14 cellular contexts compared by ENCODE assay signal in the genomic region with DNA sequence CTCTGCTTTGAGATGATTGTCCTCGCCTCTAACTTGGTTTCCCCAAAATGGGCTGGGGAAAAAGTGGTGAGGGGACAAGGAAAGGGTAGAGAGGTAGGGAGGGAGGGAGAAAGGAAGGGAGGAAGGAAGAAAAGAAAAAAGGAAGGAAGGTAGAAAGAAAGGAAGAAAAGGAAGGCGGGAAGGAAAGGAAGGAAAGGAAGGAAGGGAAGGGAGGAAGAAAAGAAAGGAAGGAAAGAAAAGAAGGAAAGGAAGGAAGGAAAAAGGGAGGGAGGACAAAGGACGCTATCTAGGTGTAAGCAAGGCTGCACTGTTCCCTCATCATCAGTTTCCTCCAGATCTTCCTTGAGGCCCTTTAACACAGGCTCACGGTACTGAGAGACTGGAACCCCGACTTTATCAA. TPM values are rescaled to one million over a fixed set of nuclear protein-coding genes. Genes with fewer than 3 reads are reported as not detected.
DNase-seq lines count a peak whose midpoint lies in the region; ATAC-seq, FAIRE-seq and TF ChIP-seq lines count a peak whose summit lies in the region.
"Had no signal": no experiment of that assay in that cellular context is flagged by ENCODE, and none has a peak within 500 bp of the region (broad histone marks: within the 10 kb centered on the region; RNA-seq: fewer than 3 reads in every experiment).

No MANE protein-coding gene starts in this region.

- ATAC-seq in HepG2 (no peak), right lobe of liver (no peak), memory B cell (ENCODE audit: low read depth) (no peak), left lobe of liver (no peak), GM18858 (IDR thresholded peaks at IDR 0.05; ENCODE audit: unreplicated experiment) (no peak)
- ATAC-seq in activated T-helper 17 cell treated with anti-CD3 and anti-CD28 coated beads, Interleukin-2, amount 50 U/mL, for 72 hours (replicated peaks), result no peak
- ATAC-seq: esophagus mucosa had no signal

- in situ Hi-C loops in HepG2 (cut with HindIII; ENCODE audit: extremely low pct_ligation_motif_present, low pct_unique_long_range_greater_than_20kb), result no loop called here

- TF ChIP-seq EP300 in HepG2 (IDR thresholded peaks at IDR 0.05; ENCODE audit: low read depth in 2 of 2, low read length in 2 of 2), result no peak
- TF ChIP-seq EP300 in HepG2 (CRISPR knock-in tag; IDR thresholded peaks at IDR 0.05; ENCODE audit: borderline replicate concordance), result no peak

- H3K4me1 ChIP-seq in HepG2 (ENCODE audit: insufficient read depth, low read length) (peaks cover 64% of the 10 kb centered on the region), right lobe of liver (peaks cover 0 to 9% (median 0%) of the 10 kb centered on the region in 4 donors)

- peaks cover 29% of the 10 kb centered on the region for H3K4me1 Mint-ChIP-seq in activated T-helper 17 cell treated with anti-CD3 and anti-CD28 coated beads, Interleukin-2, amount 50 U/mL, for 72 hours
- H3K4me1 Mint-ChIP-seq in memory B cell, result peaks cover 47% of the 10 kb centered on the region
- peaks cover 19% of the 10 kb centered on the region for H3K4me1 Mint-ChIP-seq in type B pancreatic cell (ENCODE audit: unreplicated experiment)

- peak overlapping the region; percentile 91 for H3K4me2 ChIP-seq in HepG2 (ENCODE audit: low read depth, low read length)

- TF ChIP-seq CTCF in HepG2 (CRISPR knock-in tag; IDR thresholded peaks at IDR 0.05), result no peak
- no peak for TF ChIP-seq CTCF in right lobe of liver (IDR thresholded peaks at IDR 0.05)
- TF ChIP-seq CTCF in type B pancreatic cell (conservative IDR thresholded peaks at IDR 0.05), result no peak

- 92% methylated on average over 5 of the region's 5 CpGs for WGBS in HepG2 (ENCODE audit: low lambda C conversion rate)
- WGBS in right lobe of liver (ENCODE audit: insufficient coverage, low coverage, low lambda C conversion rate, missing lambda C conversion rate), result 63% methylated on average over 5 of the region's 5 CpGs

- H3K27me3 ChIP-seq in HepG2 (ENCODE audit: control insufficient read depth in 1 of 2, insufficient read depth in 2 of 2, low read length in 2 of 2), result no peaks in the 10 kb centered on the region
- no peaks in the 10 kb centered on the region for H3K27me3 ChIP-seq in right lobe of liver
- H3K27me3 ChIP-seq: uterus had no signal

- no peak overlapping the region for H3K27ac ChIP-seq in HepG2 (ENCODE audit: extremely low read length, insufficient read depth, low read length)
- H3K27ac ChIP-seq in right lobe of liver, result no peak overlapping the region

- no peaks in the 10 kb centered on the region for H3K9me3 Mint-ChIP-seq in activated T-helper 17 cell treated with anti-CD3 and anti-CD28 coated beads, Interleukin-2, amount 50 U/mL, for 72 hours
- H3K9me3 Mint-ChIP-seq in memory B cell, result no peaks in the 10 kb centered on the region
- peaks cover 4% of the 10 kb centered on the region for H3K9me3 Mint-ChIP-seq in type B pancreatic cell

- no peak overlapping the region for H2AFZ ChIP-seq in HepG2 (ENCODE audit: low read length)

- CTCF ChIA-PET in HepG2 (lab: Yijun Ruan, JAX; ENCODE audit: low intra/inter-chr PET ratio, low total read pairs), result no interaction called here

- no peaks in the 10 kb centered on the region for H3K27me3 Mint-ChIP-seq in activated T-helper 17 cell treated with anti-CD3 and anti-CD28 coated beads, Interleukin-2, amount 50 U/mL, for 72 hours
- H3K27me3 Mint-ChIP-seq in memory B cell (no peaks in the 10 kb centered on the region), type B pancreatic cell (no peaks in the 10 kb centered on the region)

- TF ChIP-seq RAD21 in HepG2 (CRISPR knock-in tag; IDR thresholded peaks at IDR 0.05), result no peak

- H3K9me3 ChIP-seq in HepG2 (ENCODE audit: low read length) (no peaks in the 10 kb centered on the region), right lobe of liver (no peaks in the 10 kb centered on the region)
- H3K9me3 ChIP-seq: uterus had no signal

- H3K27ac Mint-ChIP-seq in activated T-helper 17 cell treated with anti-CD3 and anti-CD28 coated beads, Interleukin-2, amount 50 U/mL, for 72 hours, result no peak overlapping the region
- H3K27ac Mint-ChIP-seq in memory B cell, result peak overlapping the region; percentile 93
- no peak overlapping the region for H3K27ac Mint-ChIP-seq in type B pancreatic cell

- TF ChIP-seq POLR2A in HepG2 (IDR thresholded peaks at IDR 0.05; ENCODE audit: insufficient read depth in 1 of 2, low read depth in 2 of 2, low read length in 2 of 2) (no peak), right lobe of liver (IDR thresholded peaks at IDR 0.05) (no peak)

- 0 out of 2 replicates have a peak, but pooled peaks cover 2% of the 10 kb centered on the region for H4K20me1 ChIP-seq in HepG2 (ENCODE audit: insufficient read depth, low read length)

- POLR2A ChIA-PET in HepG2 (lab: Yijun Ruan, JAX), result no interaction called here

- no peak for DNase-seq in HepG2 (ENCODE audit: low spot score)
- DNase-seq in right lobe of liver, result no peak
- DNase-seq in memory B cell (ENCODE audit: low spot score in 2 of 2), result no peak
- DNase-seq in type B pancreatic cell (ENCODE audit: extremely low spot score, unreplicated experiment), result no peak
- no peak for DNase-seq in left lobe of liver (ENCODE audit: low spot score)
- DNase-seq in ecto neural progenitor cell (ENCODE audit: low spot score), result no peak
- DNase-seq: activated CD8-positive, alpha-beta memory T cell treated with anti-CD3 and anti-CD28 coated beads for 24 hours; KG1; NCI-H146; T1000; uterus had no signal

- peak overlapping the region; percentile 79 for H3K4me3 Mint-ChIP-seq in activated T-helper 17 cell treated with anti-CD3 and anti-CD28 coated beads, Interleukin-2, amount 50 U/mL, for 72 hours
- H3K4me3 Mint-ChIP-seq in memory B cell (peak overlapping the region; percentile 47), type B pancreatic cell (peak overlapping the region; percentile 86)

- BruUV-seq in HepG2 (replicated peaks; lab: Mats Ljungman, UMichigan), result no TSS peak

- no peak for FAIRE-seq in HepG2 (lab: Jason Lieb, UNC)

- H3K36me3 Mint-ChIP-seq in activated T-helper 17 cell treated with anti-CD3 and anti-CD28 coated beads, Interleukin-2, amount 50 U/mL, for 72 hours (ENCODE audit: low read depth), result peaks cover 15% of the 10 kb centered on the region
- H3K36me3 Mint-ChIP-seq in memory B cell (peaks cover 16% of the 10 kb centered on the region), type B pancreatic cell (peaks cover 38% of the 10 kb centered on the region)

- intact Hi-C loops in HepG2 (cut with micrococcal nuclease; ENCODE audit: unreplicated experiment), result no loop called here
- intact Hi-C loops in right lobe of liver (cut with DNase I), result no loop called here

- H3K4me3 ChIP-seq in HepG2 (replicated peaks in 1 of 3; ENCODE audit: insufficient read depth in 1 of 3, low read depth in 2 of 3, low read length in 3 of 3) (0 out of 6 replicates have a peak overlapping the region, but pooled peaks of 1 of the 3 experiments have one; percentile 86), right lobe of liver (no peak overlapping the region)
- H3K4me3 ChIP-seq: uterus had no signal

- H3K36me3 ChIP-seq in HepG2 (replicated peaks in 1 of 2; ENCODE audit: control insufficient read depth in 1 of 2, insufficient read depth in 2 of 2, low read length in 2 of 2), result peaks cover 3 to 23% of the 10 kb centered on the region in 2 experiments; a peak in 4 of 5 replicates
- no peaks in the 10 kb centered on the region for H3K36me3 ChIP-seq in right lobe of liver
- H3K36me3 ChIP-seq: uterus had no signal

- H3K9ac ChIP-seq in HepG2 (ENCODE audit: insufficient read depth, low read depth, low read length), result peak overlapping the region; percentile 84; the same call in 1 of the 2 replicates

- peaks cover 67% of the 10 kb centered on the region for H3K79me2 ChIP-seq in HepG2 (ENCODE audit: insufficient read depth, low read length)

TF ChIP-seq in HepG2, 621 proteins besides CTCF, POLR2A, EP300 and RAD21 (continues in another document):
- TF ChIP-seq U2AF2 (IDR thresholded peaks at IDR 0.05; ENCODE audit: low read depth, low read length), result 0 out of 2 replicates have a peak, but pooled peaks have one; percentile 28

RNA-seq across cellular contexts. Expression of gene GNA12, which starts 2.2 kb away (rescaled TPM):
- 16.2 and 23.3 TPM in 2 replicates for total RNA-seq in HepG2 (2016; rRNA removed; fragmentation: Illumina TruSeq; extraction: Trizol)
- total RNA-seq in HepG2 (2016; cell fraction: cytosol; rRNA removed; fragmentation: Illumina TruSeq; extraction: Trizol; ENCODE audit: low read depth), result 7.2 and 7.5 TPM in 2 replicates
- 16.1 and 17.2 TPM in 2 replicates for total RNA-seq in HepG2 (2016; cell fraction: insoluble cytoplasmic fraction; rRNA removed; fragmentation: Illumina TruSeq; extraction: Trizol)
- 26.9 and 27.9 TPM in 2 replicates for total RNA-seq in HepG2 (2016; cell fraction: membrane; rRNA removed; fragmentation: Illumina TruSeq; extraction: Trizol)
- 14.4 and 16.2 TPM in 2 replicates for total RNA-seq in HepG2 (2016; cell fraction: nucleus; rRNA removed; fragmentation: Illumina TruSeq; extraction: Trizol)
- polyA plus RNA-seq in HepG2 (2011; rRNA removed), result 50.9 and 68.0 TPM in 2 replicates
- polyA plus RNA-seq in HepG2 (2011; cell fraction: cytosol; rRNA removed), result 45.6 and 47.6 TPM in 2 replicates
- 34.2 and 39.3 TPM in 2 replicates for polyA plus RNA-seq in HepG2 (2011; cell fraction: nucleus; rRNA removed)
- polyA plus RNA-seq in HepG2 (2012), result 39.2 and 40.4 TPM in 2 replicates
- 11.0 and 12.4 TPM in 2 replicates for polyA plus RNA-seq in HepG2 (2016; cell fraction: cytosol; fragmentation: Illumina TruSeq; extraction: Trizol; ENCODE audit: low read depth)
- 33.6 and 42.6 TPM in 2 replicates for polyA plus RNA-seq in HepG2 (2016; cell fraction: insoluble cytoplasmic fraction; fragmentation: Illumina TruSeq; extraction: Trizol; ENCODE audit: low read depth)
- 39.2 and 40.8 TPM in 2 replicates for polyA plus RNA-seq in HepG2 (2016; cell fraction: membrane; fragmentation: Illumina TruSeq; extraction: Trizol; ENCODE audit: low read depth)
- 26.9 and 29.3 TPM in 2 replicates for polyA plus RNA-seq in HepG2 (2016; cell fraction: nucleus; fragmentation: Illumina TruSeq; extraction: Trizol; ENCODE audit: insufficient read depth, low read depth)
- 54.6 and 166 TPM in 2 replicates for polyA minus RNA-seq in HepG2 (2011; rRNA and poly(A)+ RNA removed; ENCODE audit: low replicate concordance)
- polyA minus RNA-seq in HepG2 (2011; cell fraction: cytosol; rRNA and poly(A)+ RNA removed), result 37.4 and 48.5 TPM in 2 replicates
- polyA minus RNA-seq in HepG2 (2011; cell fraction: nucleus; rRNA and poly(A)+ RNA removed), result 30.9 and 39.8 TPM in 2 replicates
- 10 to 100 TPM; 10.3 to 32.1 (median 14.1) TPM for total RNA-seq in right lobe of liver
- 10 to 100 TPM; 15.4 to 17.4 TPM for total RNA-seq in activated T-helper 17 cell treated with anti-CD3 and anti-CD28 coated beads, Interleukin-2, amount 50 U/mL, for 72 hours
- total RNA-seq in type B pancreatic cell (ENCODE audit: low replicate concordance), result 37.9 and 46.2 TPM in 2 replicates
- 16.2 TPM for total RNA-seq in left lobe of liver
